1 cellular context compared by ENCODE assay signal in the genomic region with DNA sequence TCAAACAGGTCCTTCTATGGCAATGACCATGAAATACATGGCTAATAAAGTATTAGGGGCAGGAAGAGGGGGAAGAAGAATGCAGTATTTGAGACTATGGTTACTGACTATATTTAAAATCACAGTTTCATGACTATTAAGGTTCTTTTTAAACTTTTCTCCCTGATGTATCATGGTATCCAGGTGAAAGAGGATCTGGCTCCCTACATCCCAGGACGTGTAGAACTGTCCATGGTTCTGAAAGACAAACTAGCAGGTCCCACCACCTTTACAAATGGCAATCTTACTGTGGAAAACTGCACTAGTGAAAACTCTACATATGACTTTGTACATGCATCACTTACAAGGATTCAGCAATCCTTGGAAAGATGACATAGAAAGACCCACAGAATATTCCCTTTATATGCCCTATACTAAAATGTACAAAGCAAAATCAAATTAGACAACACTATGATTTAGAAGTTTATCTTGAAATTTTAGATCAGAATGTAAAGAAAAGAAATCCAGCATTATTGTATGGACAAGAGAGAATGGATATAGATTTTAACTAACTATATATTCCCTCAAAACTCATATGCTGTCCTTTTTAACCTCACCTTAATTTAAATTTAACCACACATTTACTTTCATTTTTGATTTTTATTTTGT.
A peak's percentile ranks its signal among the peaks of the same experiment; 100 is the strongest.
TF ChIP-seq lines count a peak whose summit lies in the region.

No MANE protein-coding gene starts in this region.

TF ChIP-seq in HepG2, 621 proteins besides CTCF, POLR2A, EP300 and RAD21 (continued from another document and continues in another):
- TF ChIP-seq, protein P1, sequence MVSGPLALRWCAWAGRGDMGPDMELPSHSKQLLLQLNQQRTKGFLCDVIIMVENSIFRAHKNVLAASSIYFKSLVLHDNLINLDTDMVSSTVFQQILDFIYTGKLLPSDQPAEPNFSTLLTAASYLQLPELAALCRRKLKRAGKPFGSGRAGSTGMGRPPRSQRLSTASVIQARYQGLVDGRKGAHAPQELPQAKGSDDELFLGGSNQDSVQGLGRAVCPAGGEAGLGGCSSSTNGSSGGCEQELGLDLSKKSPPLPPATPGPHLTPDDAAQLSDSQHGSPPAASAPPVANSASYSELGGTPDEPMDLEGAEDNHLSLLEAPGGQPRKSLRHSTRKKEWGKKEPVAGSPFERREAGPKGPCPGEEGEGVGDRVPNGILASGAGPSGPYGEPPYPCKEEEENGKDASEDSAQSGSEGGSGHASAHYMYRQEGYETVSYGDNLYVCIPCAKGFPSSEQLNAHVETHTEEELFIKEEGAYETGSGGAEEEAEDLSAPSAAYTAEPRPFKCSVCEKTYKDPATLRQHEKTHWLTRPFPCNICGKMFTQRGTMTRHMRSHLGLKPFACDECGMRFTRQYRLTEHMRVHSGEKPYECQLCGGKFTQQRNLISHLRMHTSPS (CRISPR knock-in tag; IDR thresholded peaks at IDR 0.05; ENCODE audit: low read depth), result no peak
- TF ChIP-seq ZNF790 (CRISPR knock-in tag; IDR thresholded peaks at IDR 0.05; ENCODE audit: borderline replicate concordance) (no peak), ZNF644 (CRISPR knock-in tag; IDR thresholded peaks at IDR 0.05; ENCODE audit: low read depth) (peak; percentile 89), NFE2 (CRISPR knock-in tag; IDR thresholded peaks at IDR 0.05) (no peak), ZSCAN31 (CRISPR knock-in tag; IDR thresholded peaks at IDR 0.05; ENCODE audit: low read depth) (no peak), NFKB2 (CRISPR knock-in tag; IDR thresholded peaks at IDR 0.05; ENCODE audit: borderline replicate concordance) (no peak), PTBP1 (IDR thresholded peaks at IDR 0.05; ENCODE audit: low read depth, low read length, poor library complexity, severe bottlenecking) (no peak), ISL2 (CRISPR knock-in tag; IDR thresholded peaks at IDR 0.05) (peak; percentile 58; the same call in 1 of the 2 replicates), FOXC1 (CRISPR knock-in tag; IDR thresholded peaks at IDR 0.05; ENCODE audit: borderline replicate concordance) (no peak), HMG20A (CRISPR knock-in tag; IDR thresholded peaks at IDR 0.05; ENCODE audit: borderline replicate concordance) (peak; percentile 40; the same call in 1 of the 2 replicates), HCFC1 (IDR thresholded peaks at IDR 0.05; ENCODE audit: low read depth, low read length) (no peak; the same call in 1 of the 2 replicates), TEAD3 (CRISPR knock-in tag; optimal IDR thresholded peaks at IDR 0.05; ENCODE audit: borderline replicate concordance) (no peak), AHR (CRISPR knock-in tag; IDR thresholded peaks at IDR 0.05) (no peak), CC2D1A (CRISPR knock-in tag; IDR thresholded peaks at IDR 0.05) (no peak), ELF3 (CRISPR knock-in tag; IDR thresholded peaks at IDR 0.05) (peak; percentile 68), ZMYM3 (CRISPR knock-in tag; IDR thresholded peaks at IDR 0.05) (no peak), FOSL1 (CRISPR knock-in tag; IDR thresholded peaks at IDR 0.05; ENCODE audit: borderline replicate concordance) (no peak), NFYC (CRISPR knock-in tag; IDR thresholded peaks at IDR 0.05) (no peak), ISX (CRISPR knock-in tag; conservative IDR thresholded peaks at IDR 0.05) (no peak), ZNF629 (CRISPR knock-in tag; conservative IDR thresholded peaks at IDR 0.05) (no peak), HNF4G (IDR thresholded peaks at IDR 0.05; ENCODE audit: borderline replicate concordance, low read depth, low read length) (no peak), HNF4G (CRISPR knock-in tag; IDR thresholded peaks at IDR 0.05; ENCODE audit: borderline replicate concordance, low read depth) (no peak), MAZ (IDR thresholded peaks at IDR 0.05; ENCODE audit: borderline replicate concordance, low read depth, low read length) (no peak), MAZ (CRISPR knock-in tag; IDR thresholded peaks at IDR 0.05; ENCODE audit: low read depth) (no peak), MZF1 (CRISPR knock-in tag; IDR thresholded peaks at IDR 0.05; ENCODE audit: borderline replicate concordance) (no peak), ZNF713 (CRISPR knock-in tag; IDR thresholded peaks at IDR 0.05) (no peak), SP1 (IDR thresholded peaks at IDR 0.05) (no peak), SP1 (CRISPR knock-in tag; IDR thresholded peaks at IDR 0.05) (no peak), SIX1 (CRISPR knock-in tag; IDR thresholded peaks at IDR 0.05; ENCODE audit: borderline replicate concordance) (no peak), CENPT (CRISPR knock-in tag; IDR thresholded peaks at IDR 0.05; ENCODE audit: low read depth) (no peak), MYNN (CRISPR knock-in tag; IDR thresholded peaks at IDR 0.05; ENCODE audit: low read depth) (no peak), MED8 (CRISPR knock-in tag; IDR thresholded peaks at IDR 0.05; ENCODE audit: insufficient replicate concordance) (no peak)
- TF ChIP-seq, protein P2, sequence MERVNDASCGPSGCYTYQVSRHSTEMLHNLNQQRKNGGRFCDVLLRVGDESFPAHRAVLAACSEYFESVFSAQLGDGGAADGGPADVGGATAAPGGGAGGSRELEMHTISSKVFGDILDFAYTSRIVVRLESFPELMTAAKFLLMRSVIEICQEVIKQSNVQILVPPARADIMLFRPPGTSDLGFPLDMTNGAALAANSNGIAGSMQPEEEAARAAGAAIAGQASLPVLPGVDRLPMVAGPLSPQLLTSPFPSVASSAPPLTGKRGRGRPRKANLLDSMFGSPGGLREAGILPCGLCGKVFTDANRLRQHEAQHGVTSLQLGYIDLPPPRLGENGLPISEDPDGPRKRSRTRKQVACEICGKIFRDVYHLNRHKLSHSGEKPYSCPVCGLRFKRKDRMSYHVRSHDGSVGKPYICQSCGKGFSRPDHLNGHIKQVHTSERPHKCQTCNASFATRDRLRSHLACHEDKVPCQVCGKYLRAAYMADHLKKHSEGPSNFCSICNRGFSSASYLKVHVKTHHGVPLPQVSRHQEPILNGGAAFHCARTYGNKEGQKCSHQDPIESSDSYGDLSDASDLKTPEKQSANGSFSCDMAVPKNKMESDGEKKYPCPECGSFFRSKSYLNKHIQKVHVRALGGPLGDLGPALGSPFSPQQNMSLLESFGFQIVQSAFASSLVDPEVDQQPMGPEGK (CRISPR knock-in tag; IDR thresholded peaks at IDR 0.05), result no peak
- TF ChIP-seq, protein P3, sequence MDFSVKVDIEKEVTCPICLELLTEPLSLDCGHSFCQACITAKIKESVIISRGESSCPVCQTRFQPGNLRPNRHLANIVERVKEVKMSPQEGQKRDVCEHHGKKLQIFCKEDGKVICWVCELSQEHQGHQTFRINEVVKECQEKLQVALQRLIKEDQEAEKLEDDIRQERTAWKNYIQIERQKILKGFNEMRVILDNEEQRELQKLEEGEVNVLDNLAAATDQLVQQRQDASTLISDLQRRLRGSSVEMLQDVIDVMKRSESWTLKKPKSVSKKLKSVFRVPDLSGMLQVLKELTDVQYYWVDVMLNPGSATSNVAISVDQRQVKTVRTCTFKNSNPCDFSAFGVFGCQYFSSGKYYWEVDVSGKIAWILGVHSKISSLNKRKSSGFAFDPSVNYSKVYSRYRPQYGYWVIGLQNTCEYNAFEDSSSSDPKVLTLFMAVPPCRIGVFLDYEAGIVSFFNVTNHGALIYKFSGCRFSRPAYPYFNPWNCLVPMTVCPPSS (IDR thresholded peaks at IDR 0.05), result no peak
- TF ChIP-seq, protein P4, sequence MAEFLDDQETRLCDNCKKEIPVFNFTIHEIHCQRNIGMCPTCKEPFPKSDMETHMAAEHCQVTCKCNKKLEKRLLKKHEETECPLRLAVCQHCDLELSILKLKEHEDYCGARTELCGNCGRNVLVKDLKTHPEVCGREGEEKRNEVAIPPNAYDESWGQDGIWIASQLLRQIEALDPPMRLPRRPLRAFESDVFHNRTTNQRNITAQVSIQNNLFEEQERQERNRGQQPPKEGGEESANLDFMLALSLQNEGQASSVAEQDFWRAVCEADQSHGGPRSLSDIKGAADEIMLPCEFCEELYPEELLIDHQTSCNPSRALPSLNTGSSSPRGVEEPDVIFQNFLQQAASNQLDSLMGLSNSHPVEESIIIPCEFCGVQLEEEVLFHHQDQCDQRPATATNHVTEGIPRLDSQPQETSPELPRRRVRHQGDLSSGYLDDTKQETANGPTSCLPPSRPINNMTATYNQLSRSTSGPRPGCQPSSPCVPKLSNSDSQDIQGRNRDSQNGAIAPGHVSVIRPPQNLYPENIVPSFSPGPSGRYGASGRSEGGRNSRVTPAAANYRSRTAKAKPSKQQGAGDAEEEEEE (CRISPR knock-in tag; IDR thresholded peaks at IDR 0.05; ENCODE audit: borderline replicate concordance), result no peak
- TF ChIP-seq, protein P5, sequence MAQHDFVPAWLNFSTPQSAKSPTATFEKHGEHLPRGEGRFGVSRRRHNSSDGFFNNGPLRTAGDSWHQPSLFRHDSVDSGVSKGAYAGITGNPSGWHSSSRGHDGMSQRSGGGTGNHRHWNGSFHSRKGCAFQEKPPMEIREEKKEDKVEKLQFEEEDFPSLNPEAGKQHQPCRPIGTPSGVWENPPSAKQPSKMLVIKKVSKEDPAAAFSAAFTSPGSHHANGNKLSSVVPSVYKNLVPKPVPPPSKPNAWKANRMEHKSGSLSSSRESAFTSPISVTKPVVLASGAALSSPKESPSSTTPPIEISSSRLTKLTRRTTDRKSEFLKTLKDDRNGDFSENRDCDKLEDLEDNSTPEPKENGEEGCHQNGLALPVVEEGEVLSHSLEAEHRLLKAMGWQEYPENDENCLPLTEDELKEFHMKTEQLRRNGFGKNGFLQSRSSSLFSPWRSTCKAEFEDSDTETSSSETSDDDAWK (CRISPR knock-in tag; IDR thresholded peaks at IDR 0.05), result no peak
- TF ChIP-seq, protein P6, sequence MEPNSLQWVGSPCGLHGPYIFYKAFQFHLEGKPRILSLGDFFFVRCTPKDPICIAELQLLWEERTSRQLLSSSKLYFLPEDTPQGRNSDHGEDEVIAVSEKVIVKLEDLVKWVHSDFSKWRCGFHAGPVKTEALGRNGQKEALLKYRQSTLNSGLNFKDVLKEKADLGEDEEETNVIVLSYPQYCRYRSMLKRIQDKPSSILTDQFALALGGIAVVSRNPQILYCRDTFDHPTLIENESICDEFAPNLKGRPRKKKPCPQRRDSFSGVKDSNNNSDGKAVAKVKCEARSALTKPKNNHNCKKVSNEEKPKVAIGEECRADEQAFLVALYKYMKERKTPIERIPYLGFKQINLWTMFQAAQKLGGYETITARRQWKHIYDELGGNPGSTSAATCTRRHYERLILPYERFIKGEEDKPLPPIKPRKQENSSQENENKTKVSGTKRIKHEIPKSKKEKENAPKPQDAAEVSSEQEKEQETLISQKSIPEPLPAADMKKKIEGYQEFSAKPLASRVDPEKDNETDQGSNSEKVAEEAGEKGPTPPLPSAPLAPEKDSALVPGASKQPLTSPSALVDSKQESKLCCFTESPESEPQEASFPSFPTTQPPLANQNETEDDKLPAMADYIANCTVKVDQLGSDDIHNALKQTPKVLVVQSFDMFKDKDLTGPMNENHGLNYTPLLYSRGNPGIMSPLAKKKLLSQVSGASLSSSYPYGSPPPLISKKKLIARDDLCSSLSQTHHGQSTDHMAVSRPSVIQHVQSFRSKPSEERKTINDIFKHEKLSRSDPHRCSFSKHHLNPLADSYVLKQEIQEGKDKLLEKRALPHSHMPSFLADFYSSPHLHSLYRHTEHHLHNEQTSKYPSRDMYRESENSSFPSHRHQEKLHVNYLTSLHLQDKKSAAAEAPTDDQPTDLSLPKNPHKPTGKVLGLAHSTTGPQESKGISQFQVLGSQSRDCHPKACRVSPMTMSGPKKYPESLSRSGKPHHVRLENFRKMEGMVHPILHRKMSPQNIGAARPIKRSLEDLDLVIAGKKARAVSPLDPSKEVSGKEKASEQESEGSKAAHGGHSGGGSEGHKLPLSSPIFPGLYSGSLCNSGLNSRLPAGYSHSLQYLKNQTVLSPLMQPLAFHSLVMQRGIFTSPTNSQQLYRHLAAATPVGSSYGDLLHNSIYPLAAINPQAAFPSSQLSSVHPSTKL (CRISPR knock-in tag; IDR thresholded peaks at IDR 0.05), result peak; percentile 64; the same call in 1 of the 2 replicates
- TF ChIP-seq, protein P7, sequence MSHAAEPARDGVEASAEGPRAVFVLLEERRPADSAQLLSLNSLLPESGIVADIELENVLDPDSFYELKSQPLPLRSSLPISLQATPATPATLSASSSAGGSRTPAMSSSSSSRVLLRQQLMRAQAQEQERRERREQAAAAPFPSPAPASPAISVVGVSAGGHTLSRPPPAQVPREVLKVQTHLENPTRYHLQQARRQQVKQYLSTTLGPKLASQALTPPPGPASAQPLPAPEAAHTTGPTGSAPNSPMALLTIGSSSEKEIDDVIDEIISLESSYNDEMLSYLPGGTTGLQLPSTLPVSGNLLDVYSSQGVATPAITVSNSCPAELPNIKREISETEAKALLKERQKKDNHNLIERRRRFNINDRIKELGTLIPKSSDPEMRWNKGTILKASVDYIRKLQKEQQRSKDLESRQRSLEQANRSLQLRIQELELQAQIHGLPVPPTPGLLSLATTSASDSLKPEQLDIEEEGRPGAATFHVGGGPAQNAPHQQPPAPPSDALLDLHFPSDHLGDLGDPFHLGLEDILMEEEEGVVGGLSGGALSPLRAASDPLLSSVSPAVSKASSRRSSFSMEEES (CRISPR knock-in tag; IDR thresholded peaks at IDR 0.05), result peak; percentile 79
- TF ChIP-seq, protein P8, sequence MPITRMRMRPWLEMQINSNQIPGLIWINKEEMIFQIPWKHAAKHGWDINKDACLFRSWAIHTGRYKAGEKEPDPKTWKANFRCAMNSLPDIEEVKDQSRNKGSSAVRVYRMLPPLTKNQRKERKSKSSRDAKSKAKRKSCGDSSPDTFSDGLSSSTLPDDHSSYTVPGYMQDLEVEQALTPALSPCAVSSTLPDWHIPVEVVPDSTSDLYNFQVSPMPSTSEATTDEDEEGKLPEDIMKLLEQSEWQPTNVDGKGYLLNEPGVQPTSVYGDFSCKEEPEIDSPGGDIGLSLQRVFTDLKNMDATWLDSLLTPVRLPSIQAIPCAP (CRISPR knock-in tag; IDR thresholded peaks at IDR 0.05; ENCODE audit: low read depth), result no peak
- TF ChIP-seq, protein P9, sequence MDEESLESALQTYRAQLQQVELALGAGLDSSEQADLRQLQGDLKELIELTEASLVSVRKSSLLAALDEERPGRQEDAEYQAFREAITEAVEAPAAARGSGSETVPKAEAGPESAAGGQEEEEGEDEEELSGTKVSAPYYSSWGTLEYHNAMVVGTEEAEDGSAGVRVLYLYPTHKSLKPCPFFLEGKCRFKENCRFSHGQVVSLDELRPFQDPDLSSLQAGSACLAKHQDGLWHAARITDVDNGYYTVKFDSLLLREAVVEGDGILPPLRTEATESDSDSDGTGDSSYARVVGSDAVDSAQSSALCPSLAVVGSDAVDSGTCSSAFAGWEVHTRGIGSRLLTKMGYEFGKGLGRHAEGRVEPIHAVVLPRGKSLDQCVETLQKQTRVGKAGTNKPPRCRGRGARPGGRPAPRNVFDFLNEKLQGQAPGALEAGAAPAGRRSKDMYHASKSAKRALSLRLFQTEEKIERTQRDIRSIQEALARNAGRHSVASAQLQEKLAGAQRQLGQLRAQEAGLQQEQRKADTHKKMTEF (CRISPR knock-in tag; IDR thresholded peaks at IDR 0.05), result 0 out of 2 replicates have a peak, but pooled peaks have one; percentile 16
- TF ChIP-seq, protein P10, sequence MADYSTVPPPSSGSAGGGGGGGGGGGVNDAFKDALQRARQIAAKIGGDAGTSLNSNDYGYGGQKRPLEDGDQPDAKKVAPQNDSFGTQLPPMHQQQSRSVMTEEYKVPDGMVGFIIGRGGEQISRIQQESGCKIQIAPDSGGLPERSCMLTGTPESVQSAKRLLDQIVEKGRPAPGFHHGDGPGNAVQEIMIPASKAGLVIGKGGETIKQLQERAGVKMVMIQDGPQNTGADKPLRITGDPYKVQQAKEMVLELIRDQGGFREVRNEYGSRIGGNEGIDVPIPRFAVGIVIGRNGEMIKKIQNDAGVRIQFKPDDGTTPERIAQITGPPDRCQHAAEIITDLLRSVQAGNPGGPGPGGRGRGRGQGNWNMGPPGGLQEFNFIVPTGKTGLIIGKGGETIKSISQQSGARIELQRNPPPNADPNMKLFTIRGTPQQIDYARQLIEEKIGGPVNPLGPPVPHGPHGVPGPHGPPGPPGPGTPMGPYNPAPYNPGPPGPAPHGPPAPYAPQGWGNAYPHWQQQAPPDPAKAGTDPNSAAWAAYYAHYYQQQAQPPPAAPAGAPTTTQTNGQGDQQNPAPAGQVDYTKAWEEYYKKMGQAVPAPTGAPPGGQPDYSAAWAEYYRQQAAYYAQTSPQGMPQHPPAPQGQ (CRISPR knock-in tag; IDR thresholded peaks at IDR 0.05; ENCODE audit: borderline replicate concordance), result no peak
